8 cellular contexts compared by ENCODE assay signal in genomic region chr6:154408906-154409500, GRCh38. TPM values are rescaled to one million over a fixed set of nuclear protein-coding genes. Genes with fewer than 3 reads are reported as not detected.
A peak's percentile ranks its signal among the peaks of the same experiment; 100 is the strongest.
DNase-seq lines count a peak whose midpoint lies in the region; ATAC-seq, FAIRE-seq and TF ChIP-seq lines count a peak whose summit lies in the region.

No MANE protein-coding gene starts in this region.

- H4K8ac ChIP-seq in mesendoderm (ENCODE audit: low read depth, low read length), result no peak overlapping the region

- H3K4me1 ChIP-seq in mesendoderm (ENCODE audit: control insufficient read depth, low read depth, low read length), result no peaks in the 10 kb centered on the region

- H2AK5ac ChIP-seq in mesendoderm (ENCODE audit: low read length), result no peak overlapping the region

- H3K4me3 ChIP-seq in fibroblast of mammary gland (ENCODE audit: control insufficient read depth, low read depth, low read length) (no peak overlapping the region), mesendoderm (ENCODE audit: low read length) (no peak overlapping the region)

- H3K18ac ChIP-seq in mesendoderm (ENCODE audit: low read length), result no peak overlapping the region

- ATAC-seq in HG02759 (IDR thresholded peaks at IDR 0.05; ENCODE audit: unreplicated experiment), result no peak

- no peak overlapping the region for H2BK120ac ChIP-seq in mesendoderm (ENCODE audit: low read depth, low read length)

- H3K27ac Mint-ChIP-seq in activated T-helper 1 cell treated with anti-CD3 and anti-CD28 coated beads, Interleukin-12 subunit alpha, Interleukin-12 subunit beta, Interleukin-2, Interleukin-4 antibody, amounts not matched to agents 30 ng/mL and 10 ng/mL and 1 ng/mL, durations not matched to agents 14 hours and 24 hours and 36 hours, result no peak overlapping the region

- H3K4ac ChIP-seq in mesendoderm (ENCODE audit: low read depth, low read length), result no peak overlapping the region

- H3K56ac ChIP-seq in mesendoderm (ENCODE audit: low read length), result no peak overlapping the region

- no peak overlapping the region for H4K5ac ChIP-seq in mesendoderm (ENCODE audit: low read length)

- TF ChIP-seq POLR2A in GM12891 (IDR thresholded peaks at IDR 0.05; ENCODE audit: low read depth, low read length), result no peak

- TF ChIP-seq CTCF in fibroblast of mammary gland (conservative IDR thresholded peaks at IDR 0.05; ENCODE audit: control insufficient read depth, insufficient read depth, low read depth, low read length), result peak; percentile 28

- peaks cover 6% of the 10 kb centered on the region for H3K27me3 Mint-ChIP-seq in activated T-helper 1 cell treated with anti-CD3 and anti-CD28 coated beads, Interleukin-12 subunit alpha, Interleukin-12 subunit beta, Interleukin-2, Interleukin-4 antibody, amounts not matched to agents 30 ng/mL and 10 ng/mL and 1 ng/mL, durations not matched to agents 14 hours and 24 hours and 36 hours (ENCODE audit: insufficient read depth)

- no peaks in the 10 kb centered on the region for H3K36me3 Mint-ChIP-seq in activated T-helper 1 cell treated with anti-CD3 and anti-CD28 coated beads, Interleukin-12 subunit alpha, Interleukin-12 subunit beta, Interleukin-2, Interleukin-4 antibody, amounts not matched to agents 30 ng/mL and 10 ng/mL and 1 ng/mL, durations not matched to agents 14 hours and 24 hours and 36 hours (ENCODE audit: low read depth)

- H3K9me3 Mint-ChIP-seq in activated T-helper 1 cell treated with anti-CD3 and anti-CD28 coated beads, Interleukin-12 subunit alpha, Interleukin-12 subunit beta, Interleukin-2, Interleukin-4 antibody, amounts not matched to agents 30 ng/mL and 10 ng/mL and 1 ng/mL, durations not matched to agents 14 hours and 24 hours and 36 hours, result no peaks in the 10 kb centered on the region

- no peaks in the 10 kb centered on the region for H3K27me3 ChIP-seq in mesendoderm (ENCODE audit: insufficient read depth, low read length, poor library complexity)

- H3K9ac ChIP-seq in mesendoderm (ENCODE audit: low read length), result no peak overlapping the region

- H3K4me1 Mint-ChIP-seq in activated T-helper 1 cell treated with anti-CD3 and anti-CD28 coated beads, Interleukin-12 subunit alpha, Interleukin-12 subunit beta, Interleukin-2, Interleukin-4 antibody, amounts not matched to agents 30 ng/mL and 10 ng/mL and 1 ng/mL, durations not matched to agents 14 hours and 24 hours and 36 hours (ENCODE audit: low read depth), result peaks cover 6% of the 10 kb centered on the region

- FAIRE-seq in GM12891 (lab: Jason Lieb, UNC), result no peak

- H3K79me1 ChIP-seq in mesendoderm (ENCODE audit: low read length), result no peaks in the 10 kb centered on the region

- no peak overlapping the region for H2BK5ac ChIP-seq in mesendoderm (ENCODE audit: low read length)

- DNase-seq in GM12891 (ENCODE audit: insufficient read length, low spot score) (peak; percentile 12), NCI-H82 (lab: John Stamatoyannopoulos, UW) (peak; percentile 64), fibroblast of mammary gland (ENCODE audit: low read depth) (peak; percentile 35), pons (ENCODE audit: low spot score) (peak; percentile 77), mesendoderm (no peak)
- no peak for DNase-seq in activated CD8-positive, alpha-beta memory T cell treated with anti-CD3 and anti-CD28 coated beads for 24 hours
- DNase-seq in activated T-helper 1 cell treated with anti-CD3 and anti-CD28 coated beads, Interleukin-12 subunit alpha, Interleukin-12 subunit beta, Interleukin-2, Interleukin-4 antibody, amounts not matched to agents 30 ng/mL and 10 ng/mL and 1 ng/mL, durations not matched to agents 14 hours and 24 hours and 36 hours (ENCODE audit: low spot score), result no peak

- no peak overlapping the region for H2BK15ac ChIP-seq in mesendoderm (replicated peaks; ENCODE audit: low read depth)

- WGBS in mesendoderm (ENCODE audit: extremely low coverage, insufficient coverage, low lambda C conversion rate), result no CpG with 5 or more reads among the region's 4 CpGs

- intact Hi-C loops in activated T-helper 1 cell treated with anti-CD3 and anti-CD28 coated beads, Interleukin-12 subunit alpha, Interleukin-12 subunit beta, Interleukin-2, Interleukin-4 antibody, amounts not matched to agents 30 ng/mL and 10 ng/mL and 1 ng/mL, durations not matched to agents 14 hours and 24 hours and 36 hours (cut with micrococcal nuclease), result loop anchor here (1.0 kb wide), 1 partner anchor 253 kb away; no protein-coding TSS in a partner anchor

- no peak overlapping the region for H3K4me3 Mint-ChIP-seq in activated T-helper 1 cell treated with anti-CD3 and anti-CD28 coated beads, Interleukin-12 subunit alpha, Interleukin-12 subunit beta, Interleukin-2, Interleukin-4 antibody, amounts not matched to agents 30 ng/mL and 10 ng/mL and 1 ng/mL, durations not matched to agents 14 hours and 24 hours and 36 hours

- H3K27ac ChIP-seq in mesendoderm (ENCODE audit: low read depth, low read length), result no peak overlapping the region

- no peaks in the 10 kb centered on the region for H3K79me2 ChIP-seq in mesendoderm (ENCODE audit: control insufficient read depth, insufficient read depth, low read length)

- H3K23ac ChIP-seq in mesendoderm (ENCODE audit: low read length), result no peak overlapping the region

- no peaks in the 10 kb centered on the region for H3K36me3 ChIP-seq in mesendoderm (ENCODE audit: control insufficient read depth, insufficient read depth, low read length)

- no peak overlapping the region for H3K4me2 ChIP-seq in mesendoderm (ENCODE audit: low read length)

TF ChIP-seq in GM12891, 5 proteins besides CTCF, POLR2A, EP300 and RAD21:
- TF ChIP-seq PAX5 (IDR thresholded peaks at IDR 0.05; ENCODE audit: insufficient read depth, low read length, severe bottlenecking) (no peak), POLR2AphosphoS5 (IDR thresholded peaks at IDR 0.05; ENCODE audit: low read depth, low read length) (no peak), TAF1 (IDR thresholded peaks at IDR 0.05; ENCODE audit: low read depth, low read length) (no peak), SPI1 (IDR thresholded peaks at IDR 0.05; ENCODE audit: low read depth, low read length) (no peak), POU2F2 (IDR thresholded peaks at IDR 0.05; ENCODE audit: low read depth, low read length) (no peak)

RNA-seq across cellular contexts. Expression of gene IPCEF1, which starts 52.4 kb away (rescaled TPM):
- polyA plus RNA-seq in GM12891 (2012; ENCODE audit: low read depth, missing spikeins), result 0.46 TPM
- total RNA-seq in activated T-helper 1 cell treated with anti-CD3 and anti-CD28 coated beads, Interleukin-12 subunit alpha, Interleukin-12 subunit beta, Interleukin-2, Interleukin-4 antibody, amounts not matched to agents 30 ng/mL and 10 ng/mL and 1 ng/mL, durations not matched to agents 14 hours and 24 hours and 36 hours, result 4.2 and 5.1 TPM in 2 replicates
- polyA plus RNA-seq in mesendoderm (2013, experiment 1 of 2), result 3.1 TPM
- polyA plus RNA-seq in mesendoderm (2013, experiment 2 of 2), result 2.1 TPM

Comparison
In these comparisons a context has a peak if more than half of its experiments do, and no peak if none do; other contexts are left out.
1. DNase-seq: peak in GM12891 (single experiment), NCI-H82 (single experiment), fibroblast of mammary gland (single experiment) and pons (single experiment); none in activated CD8-positive, alpha-beta memory T cell treated with anti-CD3 and anti-CD28 coated beads for 24 hours (single experiment), activated T-helper 1 cell treated with anti-CD3 and anti-CD28 coated beads, Interleukin-12 subunit alpha, Interleukin-12 subunit beta, Interleukin-2, Interleukin-4 antibody, amounts not matched to agents 30 ng/mL and 10 ng/mL and 1 ng/mL, durations not matched to agents 14 hours and 24 hours and 36 hours (single experiment) and mesendoderm (single experiment).